Comparison of ENCODE assay signal across 20 cellular contexts in genomic region chr3:110984456-110985250, GRCh38.
A peak's percentile ranks its signal among the peaks of the same experiment; 100 is the strongest.
DNase-seq lines count a peak whose midpoint lies in the region; ATAC-seq, FAIRE-seq and TF ChIP-seq lines count a peak whose summit lies in the region.
"Had no signal": no experiment of that assay in that cellular context is flagged by ENCODE, and none has a peak within 500 bp of the region (broad histone marks: within the 10 kb centered on the region; RNA-seq: fewer than 3 reads in every experiment).

No MANE protein-coding gene starts in this region.

- no peak overlapping the region for H3K4ac ChIP-seq in trophoblast cell (ENCODE audit: low read depth, low read length)

- no peak for FAIRE-seq in bronchial epithelial cell (lab: Jason Lieb, UNC)

- POLR2A ChIA-PET in RWPE1 (lab: Yijun Ruan, JAX; ENCODE audit: low non-redundant PET) = no interaction called here

- WGBS in trophoblast cell (ENCODE audit: extremely low coverage, insufficient coverage, insufficient read length) = no CpG with 5 or more reads among the region's 4 CpGs

- no TSS peak for BruUV-seq in Calu3 (replicated peaks; lab: Mats Ljungman, UMichigan)

- no peak for ATAC-seq in HG03521 (IDR thresholded peaks at IDR 0.05; ENCODE audit: unreplicated experiment)
- no peak for ATAC-seq in GM21723 (IDR thresholded peaks at IDR 0.05; ENCODE audit: unreplicated experiment)
- ATAC-seq: CD8-positive, alpha-beta T cell; GM23338 had no signal

- peaks cover 15% of the 10 kb centered on the region for H3K4me1 Mint-ChIP-seq in Calu3 (ENCODE audit: low read depth, unreplicated experiment)
- H3K4me1 Mint-ChIP-seq: GM23338, IgD-negative memory B cell had no signal

- no peak overlapping the region for H2BK5ac ChIP-seq in trophoblast cell (ENCODE audit: low read depth, low read length, poor library complexity)

- no peaks in the 10 kb centered on the region for H3K79me2 ChIP-seq in trophoblast cell (ENCODE audit: control insufficient read depth, insufficient read depth, low read length, poor library complexity)

- intact Hi-C loops in Calu3 (cut with micrococcal nuclease; ENCODE audit: unreplicated experiment) = no loop called here

- H3K18ac ChIP-seq in trophoblast cell (ENCODE audit: low read length) = no peak overlapping the region

- no peaks in the 10 kb centered on the region for H3K4me1 ChIP-seq in trophoblast cell (ENCODE audit: control insufficient read depth in 1 of 2, insufficient read depth in 2 of 2, low read length in 2 of 2)
- H3K4me1 ChIP-seq: BLaER1 treated with 17β-estradiol and CSF1 and Interleukin-3, amounts not matched to agents 10 nM and 100 nM had no signal

- H3K9ac ChIP-seq in trophoblast cell (ENCODE audit: low read length) = no peak overlapping the region
- H3K9ac ChIP-seq: BLaER1 treated with 17β-estradiol and CSF1 and Interleukin-3, amounts not matched to agents 10 nM and 100 nM; SK-N-SH had no signal

- H3K23ac ChIP-seq in trophoblast cell (ENCODE audit: low read length) = no peak overlapping the region

- no peak overlapping the region for H4K12ac ChIP-seq in trophoblast cell (ENCODE audit: low read depth, low read length)

- H3K79me1 ChIP-seq in trophoblast cell (ENCODE audit: low read length) = no peaks in the 10 kb centered on the region

- no peaks in the 10 kb centered on the region for H3K27me3 Mint-ChIP-seq in Calu3 (ENCODE audit: unreplicated experiment)
- H3K27me3 Mint-ChIP-seq: IgD-negative memory B cell had no signal

- TF ChIP-seq CTCF in Calu3 (IDR thresholded peaks at IDR 0.05; ENCODE audit: unreplicated experiment) (no peak), bronchial epithelial cell (IDR thresholded peaks at IDR 0.05; ENCODE audit: insufficient read depth, low read length, severe bottlenecking) (no peak), RWPE1 (conservative IDR thresholded peaks at IDR 0.05; ENCODE audit: low read depth) (no peak)

- no peak overlapping the region for H2BK12ac ChIP-seq in trophoblast cell (ENCODE audit: low read length)

- no peak overlapping the region for H3K27ac Mint-ChIP-seq in Calu3 (ENCODE audit: unreplicated experiment)
- H3K27ac Mint-ChIP-seq: CD8-positive, alpha-beta T cell; GM23338 had no signal

- H3K36me3 Mint-ChIP-seq in Calu3 (ENCODE audit: insufficient read depth, unreplicated experiment) = no peaks in the 10 kb centered on the region
- H3K36me3 Mint-ChIP-seq: CD8-positive, alpha-beta T cell; IgD-negative memory B cell had no signal

- H4K8ac ChIP-seq in trophoblast cell (ENCODE audit: low read depth, low read length) = no peak overlapping the region

- no peak overlapping the region for H2BK120ac ChIP-seq in trophoblast cell (ENCODE audit: insufficient read depth, low read length, poor library complexity)

- CTCF ChIA-PET in Calu3 (lab: Charles Lee) = no interaction called here
- CTCF ChIA-PET in RWPE1 (lab: Yijun Ruan, JAX) = no interaction called here

- H3K36me3 ChIP-seq in bronchial epithelial cell (ENCODE audit: control insufficient read depth, insufficient read depth, low read length) (no peaks in the 10 kb centered on the region), trophoblast cell (ENCODE audit: control insufficient read depth in 1 of 2, insufficient read depth in 2 of 2, low read length in 2 of 2) (peaks cover 0 to 2% of the 10 kb centered on the region in 2 experiments)
- H3K36me3 ChIP-seq: BLaER1 treated with 17β-estradiol and CSF1 and Interleukin-3, amounts not matched to agents 10 nM and 100 nM; MG63 had no signal

- no peak overlapping the region for H3K27ac ChIP-seq in trophoblast cell (ENCODE audit: low read depth, low read length)
- H3K27ac ChIP-seq in RWPE1 = no peak overlapping the region
- H3K27ac ChIP-seq: BLaER1 treated with 17β-estradiol and CSF1 and Interleukin-3, amounts not matched to agents 10 nM and 100 nM had no signal

- H3K4me3 ChIP-seq in bronchial epithelial cell (ENCODE audit: low read depth, low read length) = no peak overlapping the region
- H3K4me3 ChIP-seq in trophoblast cell (ENCODE audit: low read depth, low read length) = no peak overlapping the region
- H3K4me3 ChIP-seq: BLaER1 treated with 17β-estradiol and CSF1 and Interleukin-3, amounts not matched to agents 10 nM and 100 nM; GM23338; MG63 had no signal

- H3K9me3 ChIP-seq in trophoblast cell (ENCODE audit: insufficient read depth, low read depth, low read length) = peaks cover 3% of the 10 kb centered on the region
- H3K9me3 ChIP-seq: SK-N-SH had no signal

- H3K27me3 ChIP-seq in bronchial epithelial cell (ENCODE audit: control insufficient read depth, insufficient read depth, low read length) = no peaks in the 10 kb centered on the region
- no peaks in the 10 kb centered on the region for H3K27me3 ChIP-seq in trophoblast cell (ENCODE audit: insufficient read depth, low read length)
- H3K27me3 ChIP-seq: BLaER1 treated with 17β-estradiol and CSF1 and Interleukin-3, amounts not matched to agents 10 nM and 100 nM; MG63 had no signal

- no peak overlapping the region for H3K14ac ChIP-seq in trophoblast cell (ENCODE audit: low read length)

- H3K4me2 ChIP-seq in trophoblast cell (ENCODE audit: low read length) = no peak overlapping the region
- H3K4me2 ChIP-seq: BLaER1 treated with 17β-estradiol and CSF1 and Interleukin-3, amounts not matched to agents 10 nM and 100 nM; GM23338; SK-N-SH had no signal

- H2AK5ac ChIP-seq in trophoblast cell (ENCODE audit: low read length) = no peak overlapping the region

- DNase-seq in Calu3 (peak; percentile 45), M059J (ENCODE audit: low read depth) (peak; percentile 52), bronchial epithelial cell (ENCODE audit: low read depth) (peak; percentile 78), trophoblast cell (peak; percentile 21 to 47), RWPE1 (ENCODE audit: low spot score) (no peak)
- DNase-seq: ACHN; CD8-positive, alpha-beta T cell; MG63; NCI-H1417; NCI-H1694 treated with DMSO at 0.1 percent for 48 hours; NCI-H446 treated with DMSO at 0.1 percent for 48 hours; NCI-H526 treated with DMSO at 0.1 percent for 48 hours; OCI-M1; SHP77; SK-N-SH had no signal

- no peak overlapping the region for H3K4me3 Mint-ChIP-seq in Calu3 (ENCODE audit: low read depth, unreplicated experiment)
- H3K4me3 Mint-ChIP-seq: CD8-positive, alpha-beta T cell; GM23338; IgD-negative memory B cell had no signal

- no peak overlapping the region for H4K91ac ChIP-seq in trophoblast cell (ENCODE audit: low read depth, low read length)

- H3K9me3 Mint-ChIP-seq in Calu3 (ENCODE audit: low read depth, unreplicated experiment) = no peaks in the 10 kb centered on the region
- H3K9me3 Mint-ChIP-seq: GM23338 had no signal

- H2AFZ ChIP-seq in trophoblast cell (ENCODE audit: insufficient read depth, low read length, poor library complexity) = no peak overlapping the region
- H2AFZ ChIP-seq: GM23338 had no signal
